12 cellular contexts compared by ENCODE assay signal in the genomic region with DNA sequence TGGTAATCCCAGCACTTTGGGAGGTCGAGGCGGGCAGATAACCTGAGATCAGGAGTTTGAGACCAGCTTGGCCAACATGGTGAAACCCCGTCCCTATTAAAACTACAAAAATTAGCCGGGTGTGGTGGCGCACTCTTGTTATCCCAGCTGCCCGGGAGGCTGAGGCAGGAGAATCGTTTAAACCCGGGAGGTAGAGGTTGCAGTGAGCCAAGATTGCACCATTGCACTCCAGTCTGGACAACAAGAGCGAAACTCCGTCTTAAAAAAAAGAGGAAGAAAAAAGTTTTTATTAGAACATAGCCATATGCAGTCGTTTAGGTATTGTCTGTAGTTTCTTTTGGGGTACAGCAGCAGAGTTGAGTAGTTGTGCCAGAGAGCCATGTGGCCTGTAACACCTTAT. TPM values are rescaled to one million over a fixed set of nuclear protein-coding genes. Genes with fewer than 3 reads are reported as not detected.
DNase-seq lines count a peak whose midpoint lies in the region; TF ChIP-seq lines count a peak whose summit lies in the region.
"Had no signal": no experiment of that assay in that cellular context is flagged by ENCODE, and none has a peak within 500 bp of the region (broad histone marks: within the 10 kb centered on the region; RNA-seq: fewer than 3 reads in every experiment).

No MANE protein-coding gene starts in this region.

- in situ Hi-C loops in ACHN (cut with HindIII; ENCODE audit: low pct_ligation_motif_present, low pct_unique_long_range_greater_than_20kb, low sequenced_read_pairs), result no loop called here

- peak overlapping the region; percentile 30 for H3K4me3 Mint-ChIP-seq in T-helper 2 cell treated with Interferon-gamma antibody and Interleukin-4, amounts not matched to agents 5 μg/mL and 100 μg/mL, for 36 hours
- H3K4me3 Mint-ChIP-seq in activated T-helper 2 cell treated with anti-CD3 and anti-CD28 coated beads, Interferon-gamma antibody, Interleukin-2, Interleukin-4, amounts not matched to agents 10 μg/mL and 5 μg/mL and 100 μg/mL, durations not matched to agents 14 hours and 24 hours and 36 hours (ENCODE audit: low read depth), result peak overlapping the region; percentile 37
- H3K4me3 Mint-ChIP-seq in progenitor cell of endocrine pancreas (ENCODE audit: low read depth), result peak overlapping the region; percentile 40

- H3K9me3 Mint-ChIP-seq in T-helper 2 cell treated with Interferon-gamma antibody and Interleukin-4, amounts not matched to agents 5 μg/mL and 100 μg/mL, for 36 hours, result no peaks in the 10 kb centered on the region
- H3K9me3 Mint-ChIP-seq in activated T-helper 2 cell treated with anti-CD3 and anti-CD28 coated beads, Interferon-gamma antibody, Interleukin-2, Interleukin-4, amounts not matched to agents 10 μg/mL and 5 μg/mL and 100 μg/mL, durations not matched to agents 14 hours and 24 hours and 36 hours, result no peaks in the 10 kb centered on the region
- H3K9me3 Mint-ChIP-seq in progenitor cell of endocrine pancreas (ENCODE audit: low read depth), result no peaks in the 10 kb centered on the region

- peaks cover 23% of the 10 kb centered on the region for H3K36me3 Mint-ChIP-seq in T-helper 2 cell treated with Interferon-gamma antibody and Interleukin-4, amounts not matched to agents 5 μg/mL and 100 μg/mL, for 36 hours (ENCODE audit: low read depth)
- H3K36me3 Mint-ChIP-seq in activated T-helper 2 cell treated with anti-CD3 and anti-CD28 coated beads, Interferon-gamma antibody, Interleukin-2, Interleukin-4, amounts not matched to agents 10 μg/mL and 5 μg/mL and 100 μg/mL, durations not matched to agents 14 hours and 24 hours and 36 hours (ENCODE audit: low read depth), result peaks cover 39% of the 10 kb centered on the region
- peaks cover 4% of the 10 kb centered on the region for H3K36me3 Mint-ChIP-seq in progenitor cell of endocrine pancreas (ENCODE audit: insufficient read depth)

- H3K4me1 Mint-ChIP-seq in T-helper 2 cell treated with Interferon-gamma antibody and Interleukin-4, amounts not matched to agents 5 μg/mL and 100 μg/mL, for 36 hours (ENCODE audit: low read depth), result peaks cover 50% of the 10 kb centered on the region
- peaks cover 51% of the 10 kb centered on the region for H3K4me1 Mint-ChIP-seq in activated T-helper 2 cell treated with anti-CD3 and anti-CD28 coated beads, Interferon-gamma antibody, Interleukin-2, Interleukin-4, amounts not matched to agents 10 μg/mL and 5 μg/mL and 100 μg/mL, durations not matched to agents 14 hours and 24 hours and 36 hours (ENCODE audit: low read depth)
- peaks cover 43% of the 10 kb centered on the region for H3K4me1 Mint-ChIP-seq in progenitor cell of endocrine pancreas (ENCODE audit: low read depth)

- TF ChIP-seq CTCF in progenitor cell of endocrine pancreas (IDR thresholded peaks at IDR 0.05; ENCODE audit: unreplicated experiment), result no peak

- DNase-seq in T-helper 2 cell treated with Interferon-gamma antibody and Interleukin-4, amounts not matched to agents 5 μg/mL and 100 μg/mL, for 36 hours (ENCODE audit: low spot score), result no peak
- DNase-seq in T-helper 2 cell (no peak), Kasumi-1 (lab: John Stamatoyannopoulos, UW) (peak; percentile 29 to 42), progenitor cell of endocrine pancreas (ENCODE audit: low spot score, unreplicated experiment) (no peak), ACHN (no peak)
- DNase-seq in activated T-helper 2 cell treated with anti-CD3 and anti-CD28 coated beads, Interferon-gamma antibody, Interleukin-2, Interleukin-4, amounts not matched to agents 10 μg/mL and 5 μg/mL and 100 μg/mL, durations not matched to agents 14 hours and 24 hours and 36 hours (ENCODE audit: low spot score), result no peak
- DNase-seq in stimulated activated naive CD4-positive, alpha-beta T cell treated with Interleukin-2 at 50 U/mL for 16 hours (lab: John Stamatoyannopoulos, UW), result no peak
- no peak for DNase-seq in stimulated activated CD4-positive, alpha-beta T cell treated with anti-CD3 and anti-CD28 coated beads, Interleukin-1b, Interleukin-23, amount 100 ng/mL, for 48 hours
- DNase-seq: 8988T; activated CD4-positive, alpha-beta T cell treated with anti-CD3 and anti-CD28 coated beads, Interleukin-2, amount 50 U/mL, for 1 hour; NCI-H1436 treated with DMSO at 0.1 percent for 48 hours; occipital lobe had no signal

- no peaks in the 10 kb centered on the region for H3K27me3 Mint-ChIP-seq in T-helper 2 cell treated with Interferon-gamma antibody and Interleukin-4, amounts not matched to agents 5 μg/mL and 100 μg/mL, for 36 hours (ENCODE audit: low read depth)
- H3K27me3 Mint-ChIP-seq in activated T-helper 2 cell treated with anti-CD3 and anti-CD28 coated beads, Interferon-gamma antibody, Interleukin-2, Interleukin-4, amounts not matched to agents 10 μg/mL and 5 μg/mL and 100 μg/mL, durations not matched to agents 14 hours and 24 hours and 36 hours (ENCODE audit: low read depth), result no peaks in the 10 kb centered on the region
- H3K27me3 Mint-ChIP-seq in progenitor cell of endocrine pancreas, result no peaks in the 10 kb centered on the region

- H3K27ac Mint-ChIP-seq in T-helper 2 cell treated with Interferon-gamma antibody and Interleukin-4, amounts not matched to agents 5 μg/mL and 100 μg/mL, for 36 hours, result no peak overlapping the region
- no peak overlapping the region for H3K27ac Mint-ChIP-seq in activated T-helper 2 cell treated with anti-CD3 and anti-CD28 coated beads, Interferon-gamma antibody, Interleukin-2, Interleukin-4, amounts not matched to agents 10 μg/mL and 5 μg/mL and 100 μg/mL, durations not matched to agents 14 hours and 24 hours and 36 hours
- H3K27ac Mint-ChIP-seq in progenitor cell of endocrine pancreas, result no peak overlapping the region

- intact Hi-C loops in activated T-helper 2 cell treated with anti-CD3 and anti-CD28 coated beads, Interferon-gamma antibody, Interleukin-2, Interleukin-4, amounts not matched to agents 10 μg/mL and 5 μg/mL and 100 μg/mL, durations not matched to agents 14 hours and 24 hours and 36 hours (cut with micrococcal nuclease), result loop anchor here (10.0 kb wide), 2 partner anchors 88 to 938 kb away; partner anchors contain the start of gene WNK1

RNA-seq across cellular contexts. Expression of gene ADIPOR2, which starts 2.0 kb away (rescaled TPM):
- total RNA-seq in activated T-helper 2 cell treated with anti-CD3 and anti-CD28 coated beads, Interferon-gamma antibody, Interleukin-2, Interleukin-4, amounts not matched to agents 10 μg/mL and 5 μg/mL and 100 μg/mL, durations not matched to agents 14 hours and 24 hours and 36 hours, result 69.2 and 81.0 TPM in 2 replicates
- total RNA-seq in progenitor cell of endocrine pancreas, result 83.6 and 85.4 TPM in 2 replicates

Comparison
In these comparisons a context has a peak if more than half of its experiments do, and no peak if none do; other contexts are left out.
1. DNase-seq: peak in Kasumi-1 (2 of 2); none in T-helper 2 cell treated with Interferon-gamma antibody and Interleukin-4, amounts not matched to agents 5 μg/mL and 100 μg/mL, for 36 hours (single experiment), T-helper 2 cell (0 of 5), activated T-helper 2 cell treated with anti-CD3 and anti-CD28 coated beads, Interferon-gamma antibody, Interleukin-2, Interleukin-4, amounts not matched to agents 10 μg/mL and 5 μg/mL and 100 μg/mL, durations not matched to agents 14 hours and 24 hours and 36 hours (single experiment), progenitor cell of endocrine pancreas (single experiment), stimulated activated naive CD4-positive, alpha-beta T cell treated with Interleukin-2 at 50 U/mL for 16 hours (single experiment), ACHN (single experiment) and stimulated activated CD4-positive, alpha-beta T cell treated with anti-CD3 and anti-CD28 coated beads, Interleukin-1b, Interleukin-23, amount 100 ng/mL, for 48 hours (single experiment).
2. Peak in every context shown above with its lines, with median percentiles within 50 percentile points of each other: H3K4me3 Mint-ChIP-seq.